20 cellular contexts compared by ENCODE assay signal in genomic region chr2:15619938-15620337, GRCh38.
"Had no signal": no experiment of that assay in that cellular context is flagged by ENCODE, and none has a peak within 500 bp of the region (broad histone marks: within the 10 kb centered on the region; RNA-seq: fewer than 3 reads in every experiment).

No MANE protein-coding gene starts in this region.

- H3K9me3 Mint-ChIP-seq: dendritic cell treated with granulocyte-macrophage colony-stimulating factor and Interleukin-4, amounts not matched to agents 40 ng/mL and 50 ng/mL, for 4 days; effector memory CD8-positive, alpha-beta T cell; endodermal cell had no signal

- H3K4me1 Mint-ChIP-seq: endodermal cell had no signal

- H3K4me3 Mint-ChIP-seq: dendritic cell treated with granulocyte-macrophage colony-stimulating factor and Interleukin-4, amounts not matched to agents 40 ng/mL and 50 ng/mL, for 4 days; effector memory CD8-positive, alpha-beta T cell; endodermal cell had no signal

- H3K27ac Mint-ChIP-seq: dendritic cell treated with granulocyte-macrophage colony-stimulating factor and Interleukin-4, amounts not matched to agents 40 ng/mL and 50 ng/mL, for 4 days; effector memory CD8-positive, alpha-beta T cell; endodermal cell had no signal

- H3K27me3 Mint-ChIP-seq: dendritic cell treated with granulocyte-macrophage colony-stimulating factor and Interleukin-4, amounts not matched to agents 40 ng/mL and 50 ng/mL, for 4 days; effector memory CD8-positive, alpha-beta T cell had no signal

- DNase-seq: colonic mucosa; cortex of kidney; dermis blood vessel endothelial cell; dorsolateral prefrontal cortex; effector CD4-positive, alpha-beta T cell; effector CD8-positive, alpha-beta T cell; effector memory CD4-positive, alpha-beta T cell; effector memory CD8-positive, alpha-beta T cell; endodermal cell; erythroblast; esophagus squamous epithelium; foreskin fibroblast; foreskin keratinocyte; foreskin melanocyte; gastrocnemius medialis; glutamatergic neuron; head of caudate nucleus; heart left ventricle; heart right ventricle had no signal
